ENCODE assay signal across 27 cellular contexts in the genomic region with DNA sequence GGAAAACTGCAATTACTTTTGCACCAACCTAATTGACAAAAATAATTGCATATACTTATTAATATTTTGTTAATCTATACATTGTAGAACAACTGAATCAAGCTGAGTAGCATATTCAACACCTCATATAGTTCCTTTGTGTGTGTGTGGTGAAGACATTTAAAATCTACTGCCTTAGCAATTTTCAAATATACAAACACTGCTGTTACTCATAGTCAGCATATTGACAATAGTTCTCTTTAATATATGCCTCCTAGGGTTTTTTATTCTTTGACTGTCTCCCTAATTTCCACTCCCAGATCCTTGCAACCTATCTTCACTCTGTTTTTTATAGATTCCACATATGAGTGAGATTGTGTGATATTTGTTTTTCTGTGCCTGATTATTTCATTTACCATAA.
"Had no signal": no experiment of that assay in that cellular context is flagged by ENCODE, and none has a peak within 500 bp of the region (broad histone marks: within the 10 kb centered on the region; RNA-seq: fewer than 3 reads in every experiment).

No MANE protein-coding gene starts in this region.

- H3K27ac ChIP-seq: stomach, suprapubic skin, testis, thoracic aorta, thyroid gland, tibial artery, tibial nerve, transverse colon, upper lobe of left lung, upper lobe of right lung, uterus, vagina had no signal

- H3K4me1 ChIP-seq: stomach, suprapubic skin, testis, thyroid gland, tibial artery, tibial nerve, transverse colon, upper lobe of left lung, upper lobe of right lung, uterus, vagina had no signal

- H3K4me3 ChIP-seq: stomach, suprapubic skin, testis, thoracic aorta, thyroid gland, tibial artery, tibial nerve, transverse colon, upper lobe of left lung, upper lobe of right lung, uterus, vagina had no signal

- DNase-seq: stimulated activated CD4-positive, alpha-beta T cell treated with anti-CD3 and anti-CD28 coated beads, Interleukin-2, amount 100 ng/mL, for 48 hours; stimulated activated CD4-positive, alpha-beta T cell treated with anti-CD3 and anti-CD28 coated beads, Interleukin-4, amount 100 ng/mL, for 1 hour; stimulated activated CD4-positive, alpha-beta T cell treated with anti-CD3 and anti-CD28 coated beads, Interleukin-4, amount 100 ng/mL, for 24 hours; stimulated activated CD4-positive, alpha-beta T cell treated with anti-CD3 and anti-CD28 coated beads, Interleukin-4, amount 100 ng/mL, for 4 hours; stimulated activated CD8-positive, alpha-beta memory T cell treated with anti-CD3 and anti-CD28 coated beads, Interleukin-4, amount 100 ng/mL, for 48 hours; stimulated activated naive B cell treated with anti-CD40 and anti-IgM and Interleukin-4, amounts not matched to agents 10 μg/mL and 1 μg/mL and 100 μg/mL, for 72 hours; stimulated activated naive CD4-positive, alpha-beta T cell; stimulated activated naive CD4-positive, alpha-beta T cell treated with Interleukin-2 at 50 U/mL for 16 hours; stimulated activated naive CD8-positive, alpha-beta T cell treated with anti-CD3 and anti-CD28 coated beads, Interleukin-15, amount 100 ng/mL, for 72 hours; stimulated activated naive CD8-positive, alpha-beta T cell treated with anti-CD3 and anti-CD28 coated beads, Interleukin-15, Interleukin-2, amounts not matched to agents 100 U/mL and 50 U/mL, for 24 hours; stomach; substantia nigra; testis; thyroid gland; tibial artery; transverse colon; trophoblast cell; upper lobe of left lung; upper lobe of right lung; uterus had no signal

- H3K36me3 ChIP-seq: stomach, suprapubic skin, thoracic aorta, thyroid gland, tibial artery, tibial nerve, transverse colon, upper lobe of left lung, upper lobe of right lung, uterus, vagina had no signal

- FAIRE-seq: urothelium cell line had no signal

- H3K27me3 ChIP-seq: stomach, suprapubic skin, testis, thyroid gland, tibial artery, tibial nerve, transverse colon, upper lobe of left lung, upper lobe of right lung, uterus, vagina had no signal

- H3K9me3 ChIP-seq: testis, thyroid gland, transverse colon, vagina had no signal

- ATAC-seq: stimulated activated effector memory CD8-positive, alpha-beta T cell treated with anti-CD3 and anti-CD28 coated beads, Interleukin-12 subunit alpha, Interleukin-12 subunit beta, amount 100 ng/mL, for 72 hours; stimulated activated memory B cell treated with anti-CD40 and anti-IgM and Interleukin-4, amounts not matched to agents 10 μg/mL and 1 μg/mL and 100 μg/mL, for 72 hours; stimulated activated naive B cell treated with anti-CD40 and anti-IgM and Interleukin-4, amounts not matched to agents 10 μg/mL and 1 μg/mL and 100 μg/mL, for 72 hours; stimulated activated naive CD8-positive, alpha-beta T cell treated with anti-CD3 and anti-CD28 coated beads, Interleukin-15, amount 100 ng/mL, for 72 hours; stimulated activated naive CD8-positive, alpha-beta T cell treated with anti-CD3 and anti-CD28 coated beads, Interleukin-15, Interleukin-2, amounts not matched to agents 100 U/mL and 50 U/mL, for 24 hours; upper lobe of right lung had no signal
